Comparison of ENCODE assay signal across 1 cellular context in the genomic region with DNA sequence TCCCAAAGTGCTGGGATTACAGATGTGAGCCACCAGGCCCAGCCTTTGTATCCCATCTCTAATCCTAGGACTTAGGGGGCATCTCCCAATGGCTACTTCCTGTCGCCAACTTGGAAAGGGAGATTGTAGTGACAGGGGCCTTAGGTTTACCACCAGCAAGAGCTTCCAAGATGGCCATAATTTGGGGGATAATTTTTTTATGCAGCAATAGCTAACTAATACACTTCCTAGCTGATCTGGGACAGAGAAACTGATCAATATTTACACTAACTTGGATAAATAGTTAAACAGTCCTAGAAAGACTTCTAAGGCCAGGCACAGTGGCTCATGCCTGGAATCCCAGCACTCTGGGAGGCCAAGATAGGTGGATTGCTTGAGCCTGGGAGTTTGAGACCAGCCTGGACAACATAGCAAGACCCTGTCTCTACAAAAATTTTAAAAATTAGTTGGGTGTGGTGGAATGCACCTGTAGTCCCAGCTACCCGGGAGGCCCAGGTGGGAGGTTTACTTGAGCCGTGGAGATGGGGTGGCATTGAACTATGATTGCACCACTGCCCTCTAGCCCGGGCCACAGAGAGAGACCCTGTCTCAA.
A peak's percentile ranks its signal among the peaks of the same experiment; 100 is the strongest.
TF ChIP-seq lines count a peak whose summit lies in the region.

No MANE protein-coding gene starts in this region.

TF ChIP-seq in HepG2, 621 proteins besides CTCF, POLR2A, EP300 and RAD21:
- TF ChIP-seq ZNF12 (CRISPR knock-in tag; IDR thresholded peaks at IDR 0.05), result peak; percentile 97
- peak; percentile 78 for TF ChIP-seq ZNF121 (CRISPR knock-in tag; IDR thresholded peaks at IDR 0.05)
- no peak for TF ChIP-seq NFKBIZ (CRISPR knock-in tag; IDR thresholded peaks at IDR 0.05)
- TF ChIP-seq BORCS8-MEF2B (CRISPR knock-in tag; IDR thresholded peaks at IDR 0.05), result no peak
- 0 out of 2 replicates have a peak, but pooled peaks have one; percentile 30 for TF ChIP-seq ZMYM3 (CRISPR knock-in tag; IDR thresholded peaks at IDR 0.05)
- TF ChIP-seq LCORL (IDR thresholded peaks at IDR 0.05), result no peak
- TF ChIP-seq LCORL (CRISPR knock-in tag; IDR thresholded peaks at IDR 0.05), result no peak
- TF ChIP-seq NR2F1 (CRISPR knock-in tag; IDR thresholded peaks at IDR 0.05), result no peak
- TF ChIP-seq GFI1 (CRISPR knock-in tag; IDR thresholded peaks at IDR 0.05; ENCODE audit: borderline replicate concordance), result no peak
